ENCODE assay signal across 20 cellular contexts in the genomic region with DNA sequence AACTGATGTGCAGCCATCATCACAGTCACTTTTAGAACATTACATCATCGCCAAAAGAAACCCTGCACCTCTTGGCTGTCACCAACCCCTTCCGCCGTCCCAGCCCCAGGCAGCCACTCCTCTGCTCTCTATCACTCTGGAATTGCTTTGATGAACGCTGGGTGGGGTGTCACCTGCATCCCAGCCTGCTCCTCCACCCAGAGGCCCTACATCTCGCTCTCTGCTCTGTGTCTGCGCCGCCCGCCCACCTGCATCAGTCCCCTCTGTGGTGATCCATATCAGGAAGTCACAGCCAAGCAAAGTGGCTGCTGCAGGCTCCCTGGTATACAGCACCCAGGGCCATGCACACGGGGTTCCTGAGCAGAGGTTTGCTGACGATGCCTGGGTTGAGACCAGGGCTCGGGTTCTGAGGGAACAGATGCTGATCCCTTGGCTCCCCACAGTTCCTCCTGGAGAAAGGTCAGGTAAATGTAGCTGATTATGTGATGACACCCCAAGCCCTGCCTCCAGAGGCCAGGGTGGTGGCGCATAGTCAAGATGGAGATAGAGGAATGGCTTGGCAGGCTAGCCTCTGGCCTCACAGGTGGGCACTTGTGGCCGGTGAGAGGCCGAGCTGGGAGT. TPM values are rescaled to one million over a fixed set of nuclear protein-coding genes. Genes with fewer than 3 reads are reported as not detected.
DNase-seq lines count a peak whose midpoint lies in the region; TF ChIP-seq lines count a peak whose summit lies in the region.
"Had no signal": no experiment of that assay in that cellular context is flagged by ENCODE, and none has a peak within 500 bp of the region (broad histone marks: within the 10 kb centered on the region; RNA-seq: fewer than 3 reads in every experiment).

No MANE protein-coding gene starts in this region.

- H3K27ac Mint-ChIP-seq in activated naive CD4-positive, alpha-beta T cell treated with anti-CD3 and anti-CD28 coated beads, Interleukin-2, amount 50 U/mL, for 24 hours = peak overlapping the region; percentile 68
- H3K27ac Mint-ChIP-seq in chondrocyte (ENCODE audit: unreplicated experiment) = peak overlapping the region; percentile 46

- H3K4me1 ChIP-seq in tibial artery = peaks cover 0 to 98% (median 69%) of the 10 kb centered on the region in 4 donors

- H3K4me3 ChIP-seq in tibial artery = no peak overlapping the region
- H3K4me3 ChIP-seq: breast epithelium, GM12878, lung, PC-9, right lobe of liver, uterus had no signal

- H3K36me3 ChIP-seq in tibial artery = peaks cover 6 to 29% (median 13%) of the 10 kb centered on the region in 3 donors
- H3K36me3 ChIP-seq: breast epithelium, right lobe of liver, uterus had no signal

- H3K27ac ChIP-seq in tibial artery = peak overlapping the region; percentile 35 to 52
- H3K27ac ChIP-seq: right lobe of liver, VCaP had no signal

- DNase-seq in activated naive CD4-positive, alpha-beta T cell treated with Interleukin-2 at 50 U/mL for 16 hours = no peak
- DNase-seq in chondrocyte (ENCODE audit: low spot score) (peak; percentile 72), mesenteric fat pad (ENCODE audit: low spot score) (peak; percentile 53), tibial artery (no peak), RKO (ENCODE audit: low spot score) (no peak), C1 segment of cervical spinal cord (lab: John Stamatoyannopoulos, UW) (no peak), NCI-H446 (lab: John Stamatoyannopoulos, UW) (no peak)
- DNase-seq: ACHN; H7; NCI-H1694; NCI-H510A; PC-9; stimulated activated CD4-positive, alpha-beta T cell treated with anti-CD3 and anti-CD28 coated beads, Interleukin-4, amount 100 ng/mL, for 1 hour had no signal

- TF ChIP-seq CTCF in chondrocyte (IDR thresholded peaks at IDR 0.05) (no peak), tibial artery (IDR thresholded peaks at IDR 0.05) (no peak)

- no peaks in the 10 kb centered on the region for H3K27me3 ChIP-seq in tibial artery
- H3K27me3 ChIP-seq: breast epithelium, right lobe of liver, uterus had no signal

- no peaks in the 10 kb centered on the region for H3K27me3 Mint-ChIP-seq in activated naive CD4-positive, alpha-beta T cell treated with anti-CD3 and anti-CD28 coated beads, Interleukin-2, amount 50 U/mL, for 24 hours
- H3K27me3 Mint-ChIP-seq in chondrocyte (ENCODE audit: low read depth) = no peaks in the 10 kb centered on the region

- no peak overlapping the region for H3K4me3 Mint-ChIP-seq in activated naive CD4-positive, alpha-beta T cell treated with anti-CD3 and anti-CD28 coated beads, Interleukin-2, amount 50 U/mL, for 24 hours
- H3K4me3 Mint-ChIP-seq in chondrocyte (ENCODE audit: unreplicated experiment) = no peak overlapping the region

- peaks cover 10% of the 10 kb centered on the region for H3K9me3 Mint-ChIP-seq in activated naive CD4-positive, alpha-beta T cell treated with anti-CD3 and anti-CD28 coated beads, Interleukin-2, amount 50 U/mL, for 24 hours
- H3K9me3 Mint-ChIP-seq in chondrocyte (ENCODE audit: low read depth) = peaks cover 5% of the 10 kb centered on the region

- H3K9me3 ChIP-seq in tibial artery = no peaks in the 10 kb centered on the region
- H3K9me3 ChIP-seq: breast epithelium, right lobe of liver, uterus had no signal

- H3K36me3 Mint-ChIP-seq in activated naive CD4-positive, alpha-beta T cell treated with anti-CD3 and anti-CD28 coated beads, Interleukin-2, amount 50 U/mL, for 24 hours = peaks cover 12% of the 10 kb centered on the region
- H3K36me3 Mint-ChIP-seq in chondrocyte (ENCODE audit: low read depth) = peaks cover 17% of the 10 kb centered on the region

- intact Hi-C loops in tibial artery (cut with DNase I; ENCODE audit: low total_unique reads) = no loop called here

- H3K4me1 Mint-ChIP-seq in activated naive CD4-positive, alpha-beta T cell treated with anti-CD3 and anti-CD28 coated beads, Interleukin-2, amount 50 U/mL, for 24 hours = peaks cover 75% of the 10 kb centered on the region
- H3K4me1 Mint-ChIP-seq in chondrocyte (ENCODE audit: low read depth) = peaks cover 95% of the 10 kb centered on the region

RNA-seq across cellular contexts. Expression of gene MPRIP, which starts 30.9 kb away (rescaled TPM):
- total RNA-seq in chondrocyte = 197 to 352 TPM (median 345 TPM) in 3 replicates
- total RNA-seq in mesenteric fat pad = 293 TPM

Comparison
In these comparisons a context has a peak if more than half of its experiments do, and no peak if none do; other contexts are left out.
1. DNase-seq: peak in chondrocyte (single experiment) and mesenteric fat pad (single experiment); none in activated naive CD4-positive, alpha-beta T cell treated with Interleukin-2 at 50 U/mL for 16 hours (single experiment), tibial artery (0 of 2), RKO (single experiment), C1 segment of cervical spinal cord (0 of 14) and NCI-H446 (0 of 2).